In the genomic region with DNA sequence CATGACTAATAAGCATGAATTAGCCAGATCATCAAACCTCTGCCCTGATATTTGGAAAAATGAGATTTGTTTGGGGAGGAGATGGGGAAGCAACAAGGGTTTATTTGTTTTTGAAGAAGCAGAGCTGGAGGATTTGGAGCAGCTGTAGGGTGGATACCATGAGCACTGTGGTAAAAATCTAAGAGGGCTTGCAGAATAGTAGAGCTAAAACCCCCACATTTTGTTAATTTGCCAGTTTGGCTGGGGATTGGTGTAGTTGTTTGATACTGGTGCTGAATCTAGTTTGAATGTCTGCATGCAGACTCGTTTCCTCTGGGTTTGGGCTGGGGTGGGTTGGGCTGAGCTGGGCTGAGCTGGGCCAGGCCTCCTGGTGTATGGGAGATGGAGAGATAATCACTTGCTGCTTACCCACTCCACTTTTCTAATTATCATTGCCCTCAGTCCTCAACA, we compare ENCODE assay signal across 16 cellular contexts. TPM values are rescaled to one million over a fixed set of nuclear protein-coding genes. Genes with fewer than 3 reads are reported as not detected.
DNase-seq lines count a peak whose midpoint lies in the region; ATAC-seq, FAIRE-seq and TF ChIP-seq lines count a peak whose summit lies in the region.
"Had no signal": no experiment of that assay in that cellular context is flagged by ENCODE, and none has a peak within 500 bp of the region (broad histone marks: within the 10 kb centered on the region; RNA-seq: fewer than 3 reads in every experiment).

No MANE protein-coding gene starts in this region.

- H3K36me3 ChIP-seq in Loucy (ENCODE audit: insufficient read depth, low read length) (no peaks in the 10 kb centered on the region; the same call in 1 of the 2 replicates), endodermal cell (ENCODE audit: control insufficient read depth, insufficient read depth, low read length) (no peaks in the 10 kb centered on the region), mucosa of descending colon (ENCODE audit: low read depth) (no peaks in the 10 kb centered on the region), pancreas (no peaks in the 10 kb centered on the region)

- H3K27ac ChIP-seq in endodermal cell (ENCODE audit: low read depth, low read length) (no peak overlapping the region), pancreas (no peak overlapping the region)

- no peaks in the 10 kb centered on the region for H3K9me2 ChIP-seq in Loucy (replicated peaks; ENCODE audit: low read depth, low read length)

- H3K4me3 ChIP-seq in Loucy (ENCODE audit: low read length, poor library complexity, severe bottlenecking) (no peak overlapping the region), endodermal cell (ENCODE audit: low read length) (no peak overlapping the region), mucosa of descending colon (no peak overlapping the region), pancreas (no peak overlapping the region)

- H3F3A ChIP-seq in Loucy (ENCODE audit: low read depth) = peaks cover 2% of the 10 kb centered on the region; the same call in 1 of the 2 replicates

- peaks cover 43% of the 10 kb centered on the region for H3K79me2 ChIP-seq in Loucy (ENCODE audit: insufficient read depth, low read length)

- H3K4me2 ChIP-seq in Loucy (ENCODE audit: low read depth, low read length, poor library complexity, severe bottlenecking) = peak overlapping the region; percentile 30

- DNase-seq in AG09319 (ENCODE audit: extremely low read depth, low read depth) (peak; percentile 39), endodermal cell (peak; percentile 63), mucosa of descending colon (no peak), pancreas (no peak), GM19239 (ENCODE audit: insufficient read length, low spot score) (no peak)
- DNase-seq: activated CD4-positive, alpha-beta memory T cell treated with anti-CD3 and anti-CD28 coated beads, Interleukin-2, amount 10 ng/mL, durations not matched to agents 7 days and 5 days; activated naive CD4-positive, alpha-beta T cell; DMS79 treated with DMSO at 0.1 percent for 48 hours; kidney; NCI-H1694; T-helper 2 cell had no signal

- no peaks in the 10 kb centered on the region for H3K9me3 ChIP-seq in Loucy (ENCODE audit: insufficient read depth, low read depth, low read length)
- H3K9me3 ChIP-seq in endodermal cell (ENCODE audit: control insufficient read depth, low read length) = no peaks in the 10 kb centered on the region
- no peaks in the 10 kb centered on the region for H3K9me3 ChIP-seq in mucosa of descending colon
- H3K9me3 ChIP-seq in pancreas = no peaks in the 10 kb centered on the region

- no peaks in the 10 kb centered on the region for H3K27me3 Mint-ChIP-seq in endodermal cell (ENCODE audit: insufficient read depth)

- H3K4me1 ChIP-seq in Loucy (ENCODE audit: insufficient read depth, low read length, poor library complexity, severe bottlenecking) (peaks cover 20% of the 10 kb centered on the region), endodermal cell (ENCODE audit: control insufficient read depth, insufficient read depth, low read length) (no peaks in the 10 kb centered on the region), mucosa of descending colon (ENCODE audit: low read depth) (peaks cover 6% of the 10 kb centered on the region), pancreas (peaks cover 11 to 20% (median 17%) of the 10 kb centered on the region in 3 donors)

- no peak overlapping the region for H3K4me3 Mint-ChIP-seq in endodermal cell
- H3K4me3 Mint-ChIP-seq: activated CD4-positive, alpha-beta memory T cell treated with anti-CD3 and anti-CD28 coated beads, Interleukin-2, amount 10 ng/mL, durations not matched to agents 7 days and 5 days had no signal

- TF ChIP-seq CTCF in AG09319 (IDR thresholded peaks at IDR 0.05; ENCODE audit: low read depth, low read length) = no peak
- no peak for TF ChIP-seq CTCF in Loucy (conservative IDR thresholded peaks at IDR 0.05; ENCODE audit: low read length)
- TF ChIP-seq CTCF in endodermal cell (conservative IDR thresholded peaks at IDR 0.05) = no peak
- no peak for TF ChIP-seq CTCF in mucosa of descending colon (IDR thresholded peaks at IDR 0.05)
- TF ChIP-seq CTCF in pancreas (IDR thresholded peaks at IDR 0.05) = no peak

- peaks cover 14% of the 10 kb centered on the region for H3K4me1 Mint-ChIP-seq in endodermal cell
- H3K4me1 Mint-ChIP-seq: activated CD4-positive, alpha-beta memory T cell treated with anti-CD3 and anti-CD28 coated beads, Interleukin-2, amount 10 ng/mL, durations not matched to agents 7 days and 5 days had no signal

- H3K27me3 ChIP-seq in Loucy (ENCODE audit: insufficient read depth, low read length, poor library complexity, severe bottlenecking) (no peaks in the 10 kb centered on the region), endodermal cell (ENCODE audit: control insufficient read depth, insufficient read depth, low read length, poor library complexity, severe bottlenecking) (no peaks in the 10 kb centered on the region), pancreas (no peaks in the 10 kb centered on the region)

- peaks cover 3% of the 10 kb centered on the region for H4K20me1 ChIP-seq in Loucy (ENCODE audit: insufficient read depth, low read length, poor library complexity, severe bottlenecking)

- ATAC-seq in mucosa of descending colon (peak; percentile 21), pancreas (no peak), GM18870 (IDR thresholded peaks at IDR 0.05; ENCODE audit: unreplicated experiment) (no peak)
- ATAC-seq in activated CD4-positive, CD25-positive, alpha-beta regulatory T cell treated with anti-CD3 and anti-CD28 coated beads, Interleukin-2, amount 50 U/mL, for 24 hours = no peak
- ATAC-seq: HepG2 had no signal

- no peak overlapping the region for H2AFZ ChIP-seq in Loucy (ENCODE audit: low read length)

- intact Hi-C loops in mucosa of descending colon (cut with DNase I, micrococcal nuclease) = no loop called here
- intact Hi-C loops in pancreas (cut with DNase I) = no loop called here

- H3K9ac ChIP-seq in Loucy (ENCODE audit: low read depth, low read length, poor library complexity, severe bottlenecking) = no peak overlapping the region
- no peak overlapping the region for H3K9ac ChIP-seq in endodermal cell (ENCODE audit: extremely low read depth, low read length, poor library complexity, severe bottlenecking)

- H3K27ac Mint-ChIP-seq in endodermal cell = no peak overlapping the region
- H3K27ac Mint-ChIP-seq: activated CD4-positive, alpha-beta memory T cell treated with anti-CD3 and anti-CD28 coated beads, Interleukin-2, amount 10 ng/mL, durations not matched to agents 7 days and 5 days had no signal

- H3K9me3 Mint-ChIP-seq in endodermal cell = no peaks in the 10 kb centered on the region
- H3K9me3 Mint-ChIP-seq: activated CD4-positive, alpha-beta memory T cell treated with anti-CD3 and anti-CD28 coated beads, Interleukin-2, amount 10 ng/mL, durations not matched to agents 7 days and 5 days had no signal

- no peak for FAIRE-seq in pancreas (lab: Jason Lieb, UNC)
- no peak for FAIRE-seq in GM19239 (lab: Jason Lieb, UNC)
- FAIRE-seq: HepG2, kidney, urothelium cell line had no signal

- peaks cover 11% of the 10 kb centered on the region for H3K36me3 Mint-ChIP-seq in endodermal cell (ENCODE audit: low read depth)

- 79% methylated on average over 1 of the region's 1 CpG; no CpG with 5 or more reads in 1 of the 2 experiments for WGBS in endodermal cell (ENCODE audit: insufficient coverage in 1 of 2, insufficient read length in 1 of 2), 2 experiments
- 71 to 73% methylated on average over 1 of the region's 1 CpG for WGBS in pancreas, 2 donors

RNA-seq across cellular contexts. Expression of gene SMAD1, which starts 43.7 kb away (rescaled TPM):
- 10 to 100 TPM; 25.1 to 28.3 TPM for total RNA-seq in endodermal cell
- polyA plus RNA-seq in endodermal cell (2013, experiment 1 of 2) = 21.6 TPM
- polyA plus RNA-seq in endodermal cell (2013, experiment 2 of 2) = 20.6 TPM
- total RNA-seq in mucosa of descending colon = 10 to 100 TPM; 34.9 to 47.4 (median 39.3) TPM
- 10 to 100 TPM; 11.4 to 19.3 (median 16.6) TPM for total RNA-seq in pancreas
- 1 to 10 TPM; 2.6 to 4.6 TPM for polyA plus RNA-seq in pancreas

Comparison
In these comparisons a context has a peak if more than half of its experiments do, and no peak if none do; other contexts are left out.
1. DNase-seq: peak in AG09319 (single experiment) and endodermal cell (single experiment); none in mucosa of descending colon (0 of 3), pancreas (0 of 6) and GM19239 (single experiment).